Comparison of ENCODE assay signal across 31 cellular contexts in the genomic region with DNA sequence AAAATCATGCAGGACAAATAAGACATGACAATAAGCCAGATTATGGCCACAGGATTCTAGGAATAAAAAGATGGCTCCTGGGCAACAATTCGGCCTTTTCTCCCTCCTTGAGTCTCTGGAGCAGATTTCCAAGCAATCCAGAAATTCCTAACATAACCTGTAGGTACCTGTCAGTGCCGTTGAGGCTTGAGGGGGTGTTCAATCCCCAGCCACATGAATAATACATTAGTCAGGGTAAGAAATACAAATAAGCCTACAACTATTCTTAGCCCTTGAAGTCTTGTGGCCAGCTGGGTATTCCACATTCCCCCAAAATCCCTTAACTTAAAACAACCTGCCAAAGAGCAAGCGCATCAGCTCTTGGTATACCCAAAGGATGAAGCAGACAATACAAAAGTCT. TPM values are rescaled to one million over a fixed set of nuclear protein-coding genes. Genes with fewer than 3 reads are reported as not detected.
"Had no signal": no experiment of that assay in that cellular context is flagged by ENCODE, and none has a peak within 500 bp of the region (broad histone marks: within the 10 kb centered on the region; RNA-seq: fewer than 3 reads in every experiment).

No MANE protein-coding gene starts in this region.

- H3K4me1 ChIP-seq: pancreas, right lobe of liver, testis had no signal

- ATAC-seq: esophagus mucosa; heart right ventricle; left ventricle myocardium superior; lower lobe of right lung; natural killer cell treated with Interleukin-12 subunit alpha and Interleukin-12 subunit beta and Interleukin-15 and Interleukin-18, amount 100 ng/mL, for 72 hours; pancreas; right lobe of liver; stimulated activated memory B cell treated with anti-CD40 and anti-IgM and Interleukin-4, amounts not matched to agents 10 μg/mL and 1 μg/mL and 100 μg/mL, for 72 hours; stimulated activated naive CD8-positive, alpha-beta T cell treated with anti-CD3 and anti-CD28 coated beads, Interleukin-15, Interleukin-2, amounts not matched to agents 100 U/mL and 50 U/mL, for 24 hours had no signal

- H3K27me3 ChIP-seq: neutrophil, right lobe of liver, testis, tibial artery had no signal

- H3K27ac ChIP-seq: epithelial cell of prostate, heart right ventricle, lower lobe of right lung, neutrophil, pancreas, right lobe of liver, testis, tibial artery had no signal

- H3K4me3 ChIP-seq: heart right ventricle, lower lobe of right lung, pancreas, right lobe of liver, testis, tibial artery had no signal

- FAIRE-seq: islet of Langerhans, pancreas had no signal

- H3K9me3 ChIP-seq: heart right ventricle, lower lobe of right lung, neutrophil, pancreas, right lobe of liver, testis, tibial artery had no signal

- DNase-seq: cerebellar nuclear complex; cortex of kidney; foreskin fibroblast; glutamatergic neuron; heart right ventricle; hippocampal formation; kidney glomerular epithelial cell; left ventricle myocardium superior; lower lobe of right lung; naive B cell; pancreas; right lobe of liver; stimulated activated CD4-positive, alpha-beta T cell treated with anti-CD3 and anti-CD28 coated beads, Interleukin-2, amount 100 ng/mL, for 24 hours; stimulated activated CD4-positive, alpha-beta T cell treated with anti-CD3 and anti-CD28 coated beads, Interleukin-4, amount 100 ng/mL, for 24 hours; stimulated activated naive CD8-positive, alpha-beta T cell treated with anti-CD3 and anti-CD28 coated beads, Interleukin-15, Interleukin-2, amounts not matched to agents 100 U/mL and 50 U/mL, for 24 hours; substantia nigra; testis; tibial artery had no signal

RNA-seq across cellular contexts. Expression of a gene that starts 14.5 kb away (rescaled TPM):
- total RNA-seq: dermis microvascular lymphatic vessel endothelial cell; esophagus mucosa; heart right ventricle; left ventricle myocardium superior; lower lobe of right lung; mononuclear cell; natural killer cell treated with Interleukin-12 subunit alpha and Interleukin-12 subunit beta and Interleukin-15 and Interleukin-18, amount 100 ng/mL, for 72 hours; neural crest cell; omental fat pad; pancreas; progenitor cell of endocrine pancreas; right lobe of liver; skeletal muscle tissue; urinary bladder had no signal
